8 cellular contexts compared by ENCODE assay signal in the genomic region with DNA sequence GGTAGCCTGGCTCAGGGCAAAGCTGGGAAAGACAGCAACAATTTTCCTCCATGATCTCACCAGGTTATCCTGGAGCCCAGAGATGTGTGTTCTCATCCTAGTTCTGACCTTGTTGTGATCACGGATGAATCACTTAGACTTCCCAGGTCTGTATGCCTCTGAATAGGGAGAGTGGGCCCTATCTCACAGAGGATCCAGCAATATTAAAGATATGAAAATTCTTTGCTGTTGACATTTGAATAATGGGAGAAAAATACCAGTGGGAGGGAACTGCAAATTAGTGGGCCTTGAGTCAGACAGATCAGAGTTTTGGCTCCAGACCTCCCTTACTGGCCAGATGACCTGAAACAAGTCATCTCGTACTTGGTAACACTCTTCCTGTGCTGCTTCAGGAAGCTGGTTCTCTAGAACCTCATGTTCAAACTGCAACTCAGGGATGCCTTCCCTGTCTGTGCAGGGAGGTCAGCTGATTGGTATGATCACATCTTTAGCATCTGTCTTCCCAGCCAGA. TPM values are rescaled to one million over a fixed set of nuclear protein-coding genes. Genes with fewer than 3 reads are reported as not detected.
DNase-seq lines count a peak whose midpoint lies in the region; ATAC-seq and TF ChIP-seq lines count a peak whose summit lies in the region.
"Had no signal": no experiment of that assay in that cellular context is flagged by ENCODE, and none has a peak within 500 bp of the region (broad histone marks: within the 10 kb centered on the region; RNA-seq: fewer than 3 reads in every experiment).

No MANE protein-coding gene starts in this region.

- no peak for TF ChIP-seq POLR2A in transverse colon (IDR thresholded peaks at IDR 0.05)

- ATAC-seq in RWPE2 (ENCODE audit: low read depth) (peak; percentile 33; the same call in 2 of the 3 replicates), GM18873 (IDR thresholded peaks at IDR 0.05; ENCODE audit: low FRiP score, unreplicated experiment) (no peak)

- DNase-seq in GM03348 (ENCODE audit: low spot score) = peak; percentile 76
- no peak for DNase-seq in RWPE2 (ENCODE audit: low spot score)
- peak; percentile 92 for DNase-seq in fibroblast of mammary gland (ENCODE audit: low read depth)
- no peak for DNase-seq in transverse colon
- DNase-seq in OCI-M2 (lab: John Stamatoyannopoulos, UW; ENCODE audit: unreplicated experiment) = no peak
- DNase-seq: NCI-H526 treated with DMSO at 0.1 percent for 48 hours had no signal

- H3K4me3 ChIP-seq in RWPE2 (ENCODE audit: severe bottlenecking) (no peak overlapping the region), fibroblast of mammary gland (ENCODE audit: control insufficient read depth, low read depth, low read length) (no peak overlapping the region), skeletal muscle satellite cell (ENCODE audit: low read length) (no peak overlapping the region), transverse colon (no peak overlapping the region)

- peak overlapping the region; percentile 47 for H3K9ac ChIP-seq in skeletal muscle satellite cell (ENCODE audit: low read depth, low read length)

- peak overlapping the region; percentile 0 for H3K4me2 ChIP-seq in skeletal muscle satellite cell (ENCODE audit: low read length)

- H3K4me1 ChIP-seq in RWPE2 (ENCODE audit: insufficient read depth, poor library complexity, severe bottlenecking) = peaks cover 7% of the 10 kb centered on the region
- peaks cover 37% of the 10 kb centered on the region for H3K4me1 ChIP-seq in skeletal muscle satellite cell (ENCODE audit: control insufficient read depth, insufficient read depth, low read length)
- peaks cover 6 to 20% (median 14%) of the 10 kb centered on the region in 4 donors for H3K4me1 ChIP-seq in transverse colon

- in situ Hi-C loops in transverse colon (cut with MboI; ENCODE audit: low pct_ligation_motif_present in 1 of 4, low pct_unique_long_range_greater_than_20kb in 1 of 4, low sequenced_read_pairs in 3 of 4) = no loop called here

- H3K27ac ChIP-seq in RWPE2 (ENCODE audit: poor library complexity, severe bottlenecking) (peak overlapping the region; percentile 62), transverse colon (peak overlapping the region in 1 of 4 donors; percentile 16)

- H3K36me3 ChIP-seq in RWPE2 (ENCODE audit: low read depth) (no peaks in the 10 kb centered on the region), skeletal muscle satellite cell (ENCODE audit: insufficient read depth, low read length) (no peaks in the 10 kb centered on the region), transverse colon (no peaks in the 10 kb centered on the region)

- WGBS in transverse colon (ENCODE audit: low coverage in 1 of 2), 2 donors = 69% methylated on average over 2 of the region's 2 CpGs; no CpG with 5 or more reads in 1 of the 2 donors

- no peak for TF ChIP-seq CTCF in RWPE2 (IDR thresholded peaks at IDR 0.05; ENCODE audit: poor library complexity, severe bottlenecking)
- TF ChIP-seq CTCF in fibroblast of mammary gland (conservative IDR thresholded peaks at IDR 0.05; ENCODE audit: control insufficient read depth, insufficient read depth, low read depth, low read length) = no peak
- TF ChIP-seq CTCF in transverse colon (IDR thresholded peaks at IDR 0.05) = no peak

- intact Hi-C loops in transverse colon (cut with DNase I; ENCODE audit: low total_unique reads) = no loop called here

- no peak for TF ChIP-seq EP300 in transverse colon (IDR thresholded peaks at IDR 0.05; ENCODE audit: low read depth)

- H3K27me3 ChIP-seq in RWPE2 (ENCODE audit: insufficient read depth, poor library complexity, severe bottlenecking) (no peaks in the 10 kb centered on the region), skeletal muscle satellite cell (ENCODE audit: control insufficient read depth, insufficient read depth, low read length) (no peaks in the 10 kb centered on the region), transverse colon (no peaks in the 10 kb centered on the region)

- H3K9me3 ChIP-seq in RWPE2 (ENCODE audit: severe bottlenecking) = no peaks in the 10 kb centered on the region
- no peaks in the 10 kb centered on the region for H3K9me3 ChIP-seq in skeletal muscle satellite cell (replicated peaks; ENCODE audit: low read length)
- H3K9me3 ChIP-seq in transverse colon = no peaks in the 10 kb centered on the region

RNA-seq across cellular contexts. Expression of gene RNF19B, which starts 32.8 kb away (rescaled TPM):
- 9.0 and 10.4 TPM in 2 replicates for total RNA-seq in skeletal muscle satellite cell (2012; rRNA removed)
- total RNA-seq in transverse colon = 10 to 100 TPM; 22.5 to 83.8 (median 62.0) TPM

RNA-seq across cellular contexts. Expression of gene AK2, which starts 39.2 kb away (rescaled TPM):
- total RNA-seq in skeletal muscle satellite cell (2012; rRNA removed) = 224 and 288 TPM in 2 replicates
- total RNA-seq in transverse colon = 100 to 1,000 TPM; 209 to 296 (median 211) TPM

Comparison
In these comparisons a context has a peak if more than half of its experiments do, and no peak if none do; other contexts are left out.
1. DNase-seq: peak in GM03348 (single experiment) and fibroblast of mammary gland (single experiment); none in RWPE2 (single experiment), transverse colon (single experiment) and OCI-M2 (single experiment).